Comparison of ENCODE assay signal across 1 cellular context in the genomic region with DNA sequence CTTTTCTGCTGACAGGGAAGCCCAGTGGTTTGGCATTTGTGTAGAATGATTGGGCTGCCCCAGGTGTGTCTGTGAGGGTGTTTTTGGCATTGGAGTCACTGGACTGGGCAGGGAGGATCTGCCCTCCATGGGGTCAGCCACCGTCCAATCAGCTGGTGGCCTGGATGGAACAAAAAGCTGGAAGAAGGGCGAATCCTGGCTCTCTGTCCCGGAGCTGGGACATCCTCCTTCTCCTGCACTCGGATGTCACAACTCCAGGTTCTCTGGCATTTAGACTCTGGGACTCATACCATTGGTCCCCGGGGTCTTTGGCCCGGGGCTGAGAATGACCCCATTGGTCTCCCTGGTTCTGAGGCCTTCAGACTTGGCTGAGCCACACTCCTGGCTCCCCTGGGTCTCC.
TF ChIP-seq lines count a peak whose summit lies in the region.

No MANE protein-coding gene starts in this region.

TF ChIP-seq in IMR-90, 13 proteins besides CTCF, POLR2A, EP300 and RAD21:
- no peak for TF ChIP-seq MXI1 (IDR thresholded peaks at IDR 0.05; ENCODE audit: borderline replicate concordance, low read depth, low read length)
- TF ChIP-seq, protein P1, sequence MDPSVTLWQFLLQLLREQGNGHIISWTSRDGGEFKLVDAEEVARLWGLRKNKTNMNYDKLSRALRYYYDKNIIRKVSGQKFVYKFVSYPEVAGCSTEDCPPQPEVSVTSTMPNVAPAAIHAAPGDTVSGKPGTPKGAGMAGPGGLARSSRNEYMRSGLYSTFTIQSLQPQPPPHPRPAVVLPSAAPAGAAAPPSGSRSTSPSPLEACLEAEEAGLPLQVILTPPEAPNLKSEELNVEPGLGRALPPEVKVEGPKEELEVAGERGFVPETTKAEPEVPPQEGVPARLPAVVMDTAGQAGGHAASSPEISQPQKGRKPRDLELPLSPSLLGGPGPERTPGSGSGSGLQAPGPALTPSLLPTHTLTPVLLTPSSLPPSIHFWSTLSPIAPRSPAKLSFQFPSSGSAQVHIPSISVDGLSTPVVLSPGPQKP (IDR thresholded peaks at IDR 0.05; ENCODE audit: borderline replicate concordance, low read depth, low read length) = no peak
- TF ChIP-seq CEBPB (IDR thresholded peaks at IDR 0.05; ENCODE audit: low read depth, low read length) = no peak
- TF ChIP-seq SMC3 (IDR thresholded peaks at IDR 0.05; ENCODE audit: low read depth, low read length) = no peak
- TF ChIP-seq CHD1 (IDR thresholded peaks at IDR 0.05; ENCODE audit: low read depth, low read length) = no peak
- TF ChIP-seq RFX5 (IDR thresholded peaks at IDR 0.05; ENCODE audit: low read depth, low read length) = no peak
- TF ChIP-seq MAFK (IDR thresholded peaks at IDR 0.05; ENCODE audit: low read depth, low read length) = no peak
- TF ChIP-seq RCOR1 (IDR thresholded peaks at IDR 0.05; ENCODE audit: insufficient replicate concordance, low read length) = no peak
- no peak for TF ChIP-seq FOS (IDR thresholded peaks at IDR 0.05; ENCODE audit: low read depth, low read length)
- TF ChIP-seq BHLHE40 (IDR thresholded peaks at IDR 0.05; ENCODE audit: low read depth, low read length) = no peak
- TF ChIP-seq NFE2L2 (IDR thresholded peaks at IDR 0.05; ENCODE audit: low read depth, low read length) = no peak
- no peak for TF ChIP-seq MAZ (IDR thresholded peaks at IDR 0.05; ENCODE audit: borderline replicate concordance, low read depth, low read length)
- TF ChIP-seq, protein P2, sequence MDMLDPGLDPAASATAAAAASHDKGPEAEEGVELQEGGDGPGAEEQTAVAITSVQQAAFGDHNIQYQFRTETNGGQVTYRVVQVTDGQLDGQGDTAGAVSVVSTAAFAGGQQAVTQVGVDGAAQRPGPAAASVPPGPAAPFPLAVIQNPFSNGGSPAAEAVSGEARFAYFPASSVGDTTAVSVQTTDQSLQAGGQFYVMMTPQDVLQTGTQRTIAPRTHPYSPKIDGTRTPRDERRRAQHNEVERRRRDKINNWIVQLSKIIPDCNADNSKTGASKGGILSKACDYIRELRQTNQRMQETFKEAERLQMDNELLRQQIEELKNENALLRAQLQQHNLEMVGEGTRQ (IDR thresholded peaks at IDR 0.05; ENCODE audit: low read depth, low read length) = no peak
